Comparison of ENCODE assay signal across 1 cellular context in genomic region chr17:57986841-57987581, GRCh38.
TF ChIP-seq lines count a peak whose summit lies in the region.

No MANE protein-coding gene starts in this region.

TF ChIP-seq in HEK293, 187 proteins besides CTCF, POLR2A, EP300 and RAD21 (continued from another document and continues in another):
- TF ChIP-seq ZNF580 (tag by site-specific recombination; IDR thresholded peaks at IDR 0.05): no peak
- no peak for TF ChIP-seq PBX3 (CRISPR knock-in tag; IDR thresholded peaks at IDR 0.05)
- TF ChIP-seq ZNF146 (tag by site-specific recombination; IDR thresholded peaks at IDR 0.05): no peak
- TF ChIP-seq ZNF701 (tag by site-specific recombination; IDR thresholded peaks at IDR 0.05): no peak
- TF ChIP-seq ZNF660 (tag by site-specific recombination; IDR thresholded peaks at IDR 0.05): 0 out of 2 replicates have a peak, but pooled peaks have one; percentile 53
- no peak for TF ChIP-seq ZNF433 (tag by site-specific recombination; IDR thresholded peaks at IDR 0.05; ENCODE audit: low read depth)
- peak; percentile 32; the same call in 1 of the 2 replicates for TF ChIP-seq KLF10 (tag by site-specific recombination; IDR thresholded peaks at IDR 0.05)
- peak; percentile 11 for TF ChIP-seq ZBTB11 (tag by site-specific recombination; conservative IDR thresholded peaks at IDR 0.05; ENCODE audit: low read depth)
- TF ChIP-seq ZNF335 (tag by site-specific recombination; conservative IDR thresholded peaks at IDR 0.05): peak; percentile 77
- TF ChIP-seq ZNF366 (tag by site-specific recombination; conservative IDR thresholded peaks at IDR 0.05): no peak; the same call in 1 of the 2 replicates
- no peak for TF ChIP-seq ZNF501 (tag by site-specific recombination; IDR thresholded peaks at IDR 0.05)
- no peak; the same call in 1 of the 2 replicates for TF ChIP-seq GLIS1 (tag by site-specific recombination; IDR thresholded peaks at IDR 0.05)
- TF ChIP-seq ZNF19 (tag by site-specific recombination; IDR thresholded peaks at IDR 0.05; ENCODE audit: low read depth): no peak
- no peak for TF ChIP-seq ZNF585B (tag by site-specific recombination; IDR thresholded peaks at IDR 0.05)
- TF ChIP-seq ZNF677 (tag by site-specific recombination; IDR thresholded peaks at IDR 0.05): no peak
- no peak for TF ChIP-seq HOXD13 (CRISPR knock-in tag; IDR thresholded peaks at IDR 0.05; ENCODE audit: borderline replicate concordance)
- peak; percentile 6; the same call in 1 of the 2 replicates for TF ChIP-seq ZNF76 (tag by site-specific recombination; IDR thresholded peaks at IDR 0.05; ENCODE audit: borderline replicate concordance, low read depth)
- TF ChIP-seq HOXC10 (CRISPR knock-in tag; IDR thresholded peaks at IDR 0.05): no peak
- no peak for TF ChIP-seq ZNF16 (tag by site-specific recombination; IDR thresholded peaks at IDR 0.05; ENCODE audit: low read depth)
- no peak for TF ChIP-seq ZNF785 (tag by site-specific recombination; IDR thresholded peaks at IDR 0.05)
- peak; percentile 32; the same call in 1 of the 2 replicates for TF ChIP-seq ZNF449 (tag by site-specific recombination; IDR thresholded peaks at IDR 0.05)
- TF ChIP-seq ZNF692 (tag by site-specific recombination; IDR thresholded peaks at IDR 0.05): peak; percentile 41; the same call in 1 of the 2 replicates
- TF ChIP-seq PRDM1 (tag by site-specific recombination; IDR thresholded peaks at IDR 0.05): peak; percentile 84
- no peak for TF ChIP-seq ZNF239 (tag by site-specific recombination; IDR thresholded peaks at IDR 0.05)
- TF ChIP-seq ZNF362 (tag by site-specific recombination; IDR thresholded peaks at IDR 0.05): peak; percentile 48; the same call in 1 of the 2 replicates
- no peak for TF ChIP-seq ZNF791 (tag by site-specific recombination; IDR thresholded peaks at IDR 0.05)
- no peak for TF ChIP-seq ZNF548 (tag by site-specific recombination; IDR thresholded peaks at IDR 0.05)
- TF ChIP-seq ZNF23 (tag by site-specific recombination; IDR thresholded peaks at IDR 0.05; ENCODE audit: borderline replicate concordance): no peak
- TF ChIP-seq ZNF776 (tag by site-specific recombination; IDR thresholded peaks at IDR 0.05; ENCODE audit: borderline replicate concordance): no peak
- no peak for TF ChIP-seq PRDM6 (tag by site-specific recombination; IDR thresholded peaks at IDR 0.05)
- no peak for TF ChIP-seq ZBTB6 (tag by site-specific recombination; IDR thresholded peaks at IDR 0.05)
- TF ChIP-seq EGR2 (tag by site-specific recombination; IDR thresholded peaks at IDR 0.05; ENCODE audit: low read depth): peak; percentile 82
- TF ChIP-seq ZNF221 (tag by site-specific recombination; IDR thresholded peaks at IDR 0.05; ENCODE audit: borderline replicate concordance): no peak
- TF ChIP-seq BCL6B (tag by site-specific recombination; IDR thresholded peaks at IDR 0.05): no peak
- no peak for TF ChIP-seq ZNF248 (tag by site-specific recombination; IDR thresholded peaks at IDR 0.05)
- TF ChIP-seq ZNF133 (tag by site-specific recombination; IDR thresholded peaks at IDR 0.05): no peak
- TF ChIP-seq ZNF114 (tag by site-specific recombination; IDR thresholded peaks at IDR 0.05): no peak
- no peak for TF ChIP-seq MZF1 (tag by site-specific recombination; IDR thresholded peaks at IDR 0.05; ENCODE audit: borderline replicate concordance)
- TF ChIP-seq BCL11B (tag by site-specific recombination; IDR thresholded peaks at IDR 0.05; ENCODE audit: low read depth): no peak
- TF ChIP-seq ZNF530 (tag by site-specific recombination; IDR thresholded peaks at IDR 0.05; ENCODE audit: low read depth): no peak
- no peak for TF ChIP-seq ZNF639 (tag by site-specific recombination; IDR thresholded peaks at IDR 0.05)
- TF ChIP-seq ZNF214 (tag by site-specific recombination; IDR thresholded peaks at IDR 0.05; ENCODE audit: borderline replicate concordance): no peak
- TF ChIP-seq ZNF768 (tag by site-specific recombination; IDR thresholded peaks at IDR 0.05): no peak
- TF ChIP-seq KLF17 (tag by site-specific recombination; IDR thresholded peaks at IDR 0.05): no peak
- TF ChIP-seq ZNF664 (tag by site-specific recombination; IDR thresholded peaks at IDR 0.05): no peak
- no peak for TF ChIP-seq ZNF292 (tag by site-specific recombination; IDR thresholded peaks at IDR 0.05; ENCODE audit: borderline replicate concordance, low read depth)
